ENCODE assay signal across 7 cellular contexts in the genomic region with DNA sequence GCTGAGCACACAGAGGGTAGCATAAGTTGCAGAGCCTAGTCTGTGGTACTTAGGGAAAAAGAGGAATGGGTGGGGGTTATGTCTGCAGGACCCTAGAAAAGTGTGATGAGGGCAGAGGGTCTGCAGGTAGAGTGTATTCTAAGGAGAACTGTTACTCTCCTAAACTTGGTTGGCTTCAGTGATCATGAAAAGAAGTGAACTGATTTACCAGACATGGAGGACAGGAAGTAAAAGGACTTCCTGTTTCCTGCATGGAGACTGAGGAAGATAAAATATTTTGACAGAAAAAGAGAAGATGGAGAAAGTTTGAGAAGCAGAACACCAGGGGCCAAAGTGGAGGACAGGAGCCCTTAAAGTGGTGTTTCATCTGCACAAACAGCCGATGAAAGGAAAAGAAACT.
A peak's percentile ranks its signal among the peaks of the same experiment; 100 is the strongest.
DNase-seq lines count a peak whose midpoint lies in the region; ATAC-seq, FAIRE-seq and TF ChIP-seq lines count a peak whose summit lies in the region.
"Not testable (repeated sequence)": the region's sequence is repeated elsewhere in the genome, so short reads cannot be mapped to it uniquely, and the experiment has no call there.

No MANE protein-coding gene starts in this region.

- H3K9me3 ChIP-seq in CD4-positive, alpha-beta T cell (ENCODE audit: control insufficient read depth, low read length); T-helper 17 cell (ENCODE audit: control insufficient read depth, low read length, poor library complexity, severe bottlenecking): not testable (repeated sequence)

- peaks cover 59% of the 10 kb centered on the region for H3K4me1 Mint-ChIP-seq in CD4-positive, alpha-beta T cell (ENCODE audit: low read depth)
- H3K4me1 Mint-ChIP-seq in T-helper 17 cell: peaks cover 19% of the 10 kb centered on the region
- H3K4me1 Mint-ChIP-seq in activated CD8-positive, alpha-beta T cell treated with anti-CD3 and anti-CD28 coated beads, Interleukin-2, amount 10 ng/mL, durations not matched to agents 7 days and 5 days (ENCODE audit: low read depth): peaks cover 64% of the 10 kb centered on the region
- peaks cover 55% of the 10 kb centered on the region for H3K4me1 Mint-ChIP-seq in activated naive CD4-positive, alpha-beta T cell treated with anti-CD3 and anti-CD28 coated beads, Interleukin-2, amount 10 ng/mL, durations not matched to agents 7 days and 5 days
- peaks cover 20% of the 10 kb centered on the region for H3K4me1 Mint-ChIP-seq in central memory CD8-positive, alpha-beta T cell
- peaks cover 30 to 39% of the 10 kb centered on the region in 2 donors for H3K4me1 Mint-ChIP-seq in natural killer cell treated with Interleukin-12 subunit alpha and Interleukin-12 subunit beta and Interleukin-15 and Interleukin-18, amount 100 ng/mL, for 72 hours (ENCODE audit: low read depth in 2 of 2)

- not testable (repeated sequence) for DNase-seq in CD4-positive, alpha-beta T cell; GM19239 (ENCODE audit: insufficient read length, low spot score); T-helper 17 cell; activated CD8-positive, alpha-beta T cell treated with anti-CD3 and anti-CD28 coated beads, Interleukin-2, amount 10 ng/mL, durations not matched to agents 7 days and 5 days; activated naive CD4-positive, alpha-beta T cell treated with anti-CD3 and anti-CD28 coated beads, Interleukin-2, amount 10 ng/mL, durations not matched to agents 7 days and 5 days; central memory CD8-positive, alpha-beta T cell (ENCODE audit: low spot score in 2 of 2); natural killer cell treated with Interleukin-12 subunit alpha and Interleukin-12 subunit beta and Interleukin-15 and Interleukin-18, amount 100 ng/mL, for 72 hours (ENCODE audit: low spot score)

- CTCF ChIA-PET in CD4-positive, alpha-beta T cell (lab: Charles Lee): interaction anchor here (0.7 kb wide), 1 partner anchor 11 kb away, joined by 4 read pairs; no protein-coding TSS in a partner anchor
- CTCF ChIA-PET in activated CD8-positive, alpha-beta T cell treated with anti-CD3 and anti-CD28 coated beads, Interleukin-2, amount 10 ng/mL, durations not matched to agents 7 days and 5 days (lab: Charles Lee): interaction anchor here (0.6 to 1.1 kb wide), 11 partner anchors 9 to 419 kb away, joined by 3 to 19 read pairs (median 4); no protein-coding TSS in a partner anchor
- CTCF ChIA-PET in activated naive CD4-positive, alpha-beta T cell treated with anti-CD3 and anti-CD28 coated beads, Interleukin-2, amount 10 ng/mL, durations not matched to agents 7 days and 5 days (lab: Charles Lee): interaction anchor here (0.6 to 0.7 kb wide), 5 partner anchors 12 to 35 kb away, joined by 3 to 7 read pairs (median 3); no protein-coding TSS in a partner anchor

- intact Hi-C loops in CD4-positive, alpha-beta T cell (cut with DNase I, micrococcal nuclease): loop anchor here in 1 of 2 experiments (2.0 kb wide), 1 partner anchor 18 kb away; no protein-coding TSS in a partner anchor

- not testable (repeated sequence) for H3K9me3 Mint-ChIP-seq in CD4-positive, alpha-beta T cell; activated naive CD4-positive, alpha-beta T cell treated with anti-CD3 and anti-CD28 coated beads, Interleukin-2, amount 10 ng/mL, durations not matched to agents 7 days and 5 days; central memory CD8-positive, alpha-beta T cell; natural killer cell treated with Interleukin-12 subunit alpha and Interleukin-12 subunit beta and Interleukin-15 and Interleukin-18, amount 100 ng/mL, for 72 hours
- peaks cover 15% of the 10 kb centered on the region for H3K9me3 Mint-ChIP-seq in activated CD8-positive, alpha-beta T cell treated with anti-CD3 and anti-CD28 coated beads, Interleukin-2, amount 10 ng/mL, durations not matched to agents 7 days and 5 days (ENCODE audit: insufficient read depth)

- H3K27ac Mint-ChIP-seq in CD4-positive, alpha-beta T cell: peak overlapping the region; percentile 38
- peak overlapping the region; percentile 88 for H3K27ac Mint-ChIP-seq in T-helper 17 cell
- H3K27ac Mint-ChIP-seq in activated CD8-positive, alpha-beta T cell treated with anti-CD3 and anti-CD28 coated beads, Interleukin-2, amount 10 ng/mL, durations not matched to agents 7 days and 5 days: peak overlapping the region; percentile 89
- peak overlapping the region; percentile 83 for H3K27ac Mint-ChIP-seq in activated naive CD4-positive, alpha-beta T cell treated with anti-CD3 and anti-CD28 coated beads, Interleukin-2, amount 10 ng/mL, durations not matched to agents 7 days and 5 days
- peak overlapping the region; percentile 27 for H3K27ac Mint-ChIP-seq in central memory CD8-positive, alpha-beta T cell (ENCODE audit: low read depth)
- peak overlapping the region; percentile 85 to 87 for H3K27ac Mint-ChIP-seq in natural killer cell treated with Interleukin-12 subunit alpha and Interleukin-12 subunit beta and Interleukin-15 and Interleukin-18, amount 100 ng/mL, for 72 hours

- not testable (repeated sequence) for H3K27ac ChIP-seq in CD4-positive, alpha-beta T cell (ENCODE audit: low read depth, low read length)

- H3K27me3 Mint-ChIP-seq in CD4-positive, alpha-beta T cell; T-helper 17 cell; activated CD8-positive, alpha-beta T cell treated with anti-CD3 and anti-CD28 coated beads, Interleukin-2, amount 10 ng/mL, durations not matched to agents 7 days and 5 days (ENCODE audit: low read depth); activated naive CD4-positive, alpha-beta T cell treated with anti-CD3 and anti-CD28 coated beads, Interleukin-2, amount 10 ng/mL, durations not matched to agents 7 days and 5 days; central memory CD8-positive, alpha-beta T cell; natural killer cell treated with Interleukin-12 subunit alpha and Interleukin-12 subunit beta and Interleukin-15 and Interleukin-18, amount 100 ng/mL, for 72 hours: not testable (repeated sequence)

- H3K4me3 Mint-ChIP-seq in CD4-positive, alpha-beta T cell: peak overlapping the region; percentile 35
- H3K4me3 Mint-ChIP-seq in T-helper 17 cell: peak overlapping the region; percentile 73
- H3K4me3 Mint-ChIP-seq in activated CD8-positive, alpha-beta T cell treated with anti-CD3 and anti-CD28 coated beads, Interleukin-2, amount 10 ng/mL, durations not matched to agents 7 days and 5 days: peak overlapping the region; percentile 17
- H3K4me3 Mint-ChIP-seq in activated naive CD4-positive, alpha-beta T cell treated with anti-CD3 and anti-CD28 coated beads, Interleukin-2, amount 10 ng/mL, durations not matched to agents 7 days and 5 days: peak overlapping the region; percentile 4
- H3K4me3 Mint-ChIP-seq in central memory CD8-positive, alpha-beta T cell: not testable (repeated sequence)
- peak overlapping the region; percentile 83 for H3K4me3 Mint-ChIP-seq in natural killer cell treated with Interleukin-12 subunit alpha and Interleukin-12 subunit beta and Interleukin-15 and Interleukin-18, amount 100 ng/mL, for 72 hours

- not testable (repeated sequence) for TF ChIP-seq CTCF in CD4-positive, alpha-beta T cell (IDR thresholded peaks at IDR 0.05)

- POLR2A ChIA-PET in CD4-positive, alpha-beta T cell (lab: Charles Lee): not testable (repeated sequence)
- POLR2A ChIA-PET in activated CD8-positive, alpha-beta T cell treated with anti-CD3 and anti-CD28 coated beads, Interleukin-2, amount 10 ng/mL, durations not matched to agents 7 days and 5 days (lab: Charles Lee): interaction anchor here (0.6 kb wide), 1 partner anchor 146 kb away, joined by 3 read pairs; no protein-coding TSS in a partner anchor

- peak; percentile 66 for FAIRE-seq in GM19239 (lab: Jason Lieb, UNC)

- peak; percentile 20 for ATAC-seq in CD4-positive, alpha-beta T cell (ENCODE audit: poor library complexity)
- ATAC-seq in T-helper 17 cell; activated CD8-positive, alpha-beta T cell treated with anti-CD3 and anti-CD28 coated beads, Interleukin-2, amount 10 ng/mL, durations not matched to agents 7 days and 5 days; central memory CD8-positive, alpha-beta T cell (replicated peaks; ENCODE audit: extremely low read depth, poor library complexity, severe bottlenecking); natural killer cell treated with Interleukin-12 subunit alpha and Interleukin-12 subunit beta and Interleukin-15 and Interleukin-18, amount 100 ng/mL, for 72 hours: not testable (repeated sequence)

- not testable (repeated sequence) for H3K27me3 ChIP-seq in CD4-positive, alpha-beta T cell (ENCODE audit: control insufficient read depth, insufficient read depth, low read length)

- H3K36me3 Mint-ChIP-seq in CD4-positive, alpha-beta T cell (ENCODE audit: low read depth); T-helper 17 cell (ENCODE audit: low read depth); activated CD8-positive, alpha-beta T cell treated with anti-CD3 and anti-CD28 coated beads, Interleukin-2, amount 10 ng/mL, durations not matched to agents 7 days and 5 days (ENCODE audit: low read depth); activated naive CD4-positive, alpha-beta T cell treated with anti-CD3 and anti-CD28 coated beads, Interleukin-2, amount 10 ng/mL, durations not matched to agents 7 days and 5 days; central memory CD8-positive, alpha-beta T cell (ENCODE audit: insufficient read depth); natural killer cell treated with Interleukin-12 subunit alpha and Interleukin-12 subunit beta and Interleukin-15 and Interleukin-18, amount 100 ng/mL, for 72 hours: not testable (repeated sequence)

Comparison
In these comparisons a context has a peak if more than half of its experiments do, and no peak if none do; other contexts are left out.
1. H3K27ac Mint-ChIP-seq: peak in every context shown above with its lines; median percentile 89 in activated CD8-positive, alpha-beta T cell treated with anti-CD3 and anti-CD28 coated beads, Interleukin-2, amount 10 ng/mL, durations not matched to agents 7 days and 5 days; 88 in T-helper 17 cell; 86 in natural killer cell treated with Interleukin-12 subunit alpha and Interleukin-12 subunit beta and Interleukin-15 and Interleukin-18, amount 100 ng/mL, for 72 hours; 83 in activated naive CD4-positive, alpha-beta T cell treated with anti-CD3 and anti-CD28 coated beads, Interleukin-2, amount 10 ng/mL, durations not matched to agents 7 days and 5 days; 38 in CD4-positive, alpha-beta T cell; 27 in central memory CD8-positive, alpha-beta T cell.